11 cellular contexts compared by ENCODE assay signal in genomic region chr7:70178787-70179186, GRCh38.
DNase-seq lines count a peak whose midpoint lies in the region; ATAC-seq, FAIRE-seq and TF ChIP-seq lines count a peak whose summit lies in the region.
"Had no signal": no experiment of that assay in that cellular context is flagged by ENCODE, and none has a peak within 500 bp of the region (broad histone marks: within the 10 kb centered on the region; RNA-seq: fewer than 3 reads in every experiment).

No MANE protein-coding gene starts in this region.

- no peaks in the 10 kb centered on the region for H3K4me1 ChIP-seq in NT2/D1 (ENCODE audit: insufficient read depth, insufficient read length)
- H3K4me1 ChIP-seq in small intestine (ENCODE audit: control insufficient read depth in 2 of 2, insufficient read depth in 1 of 2, low read depth in 1 of 2, low read length in 1 of 2) = peaks cover 3% of the 10 kb centered on the region in 2 donors

- no peak for ATAC-seq in HG03469 (IDR thresholded peaks at IDR 0.05; ENCODE audit: unreplicated experiment)
- no peak for ATAC-seq in HG02840 (IDR thresholded peaks at IDR 0.05; ENCODE audit: low FRiP score, unreplicated experiment)
- no peak for ATAC-seq in GM19467 (IDR thresholded peaks at IDR 0.05; ENCODE audit: unreplicated experiment)

- H3K36me3 ChIP-seq in NT2/D1 (ENCODE audit: insufficient read depth, insufficient read length, low read length) = no peaks in the 10 kb centered on the region
- no peaks in the 10 kb centered on the region for H3K36me3 ChIP-seq in small intestine (ENCODE audit: control insufficient read depth in 2 of 2, insufficient read depth in 2 of 2, low read length in 2 of 2)

- H3K27ac ChIP-seq in small intestine (ENCODE audit: low read depth in 1 of 2, low read length in 1 of 2) = peak overlapping the region in 1 of 2 donors; percentile 41

- FAIRE-seq in small intestine (lab: Jason Lieb, UNC) = no peak
- FAIRE-seq: G401.6 had no signal

- no peak for TF ChIP-seq CTCF in foreskin fibroblast (IDR thresholded peaks at IDR 0.05; ENCODE audit: low read depth, low read length)

- DNase-seq in HT-29 (ENCODE audit: low spot score) = peak; percentile 91
- DNase-seq in NT2/D1 (ENCODE audit: low read depth, low spot score) = peak; percentile 32
- peak; percentile 3 to 50 for DNase-seq in foreskin fibroblast
- DNase-seq in small intestine = peak; percentile 83
- DNase-seq: activated CD4-positive, alpha-beta T cell treated with anti-CD3 and anti-CD28 coated beads, Interleukin-2, amount 50 U/mL, for 1 hour; effector CD4-positive, alpha-beta T cell; HFFc6 had no signal

- no peak overlapping the region for H3K9ac ChIP-seq in NT2/D1 (ENCODE audit: insufficient read length, low read depth)

- H3K27me3 ChIP-seq in NT2/D1 (ENCODE audit: insufficient read depth, insufficient read length) = no peaks in the 10 kb centered on the region
- H3K27me3 ChIP-seq in small intestine (ENCODE audit: control insufficient read depth in 2 of 2, insufficient read depth in 2 of 2, low read length in 2 of 2) = no peaks in the 10 kb centered on the region

- H3K4me3 ChIP-seq in NT2/D1 (ENCODE audit: insufficient read length, low read depth) (no peak overlapping the region), foreskin fibroblast (ENCODE audit: low read depth in 1 of 2, low read length in 2 of 2) (no peak overlapping the region), small intestine (ENCODE audit: low read depth in 1 of 2, low read length in 2 of 2) (no peak overlapping the region)

- WGBS in small intestine, 3 donors = 7 to 53% (median 41%) methylated on average over 2 of the region's 2 CpGs

- H3K9me3 ChIP-seq in NT2/D1 (ENCODE audit: insufficient read depth, low read length) = no peaks in the 10 kb centered on the region
- H3K9me3 ChIP-seq in small intestine (ENCODE audit: control insufficient read depth, low read depth) = no peaks in the 10 kb centered on the region

Comparison
In these comparisons a context has a peak if more than half of its experiments do, and no peak if none do; other contexts are left out.
1. DNase-seq: peak in every context shown above with its lines; median percentile 91 in HT-29; 83 in small intestine; 32 in NT2/D1; 26 in foreskin fibroblast.